In genomic region chr13:97226788-97227627, GRCh38 we compare ENCODE assay signal across 1 cellular context.
TF ChIP-seq lines count a peak whose summit lies in the region.

No MANE protein-coding gene starts in this region.

TF ChIP-seq in SK-N-SH, 30 proteins besides CTCF, POLR2A, EP300 and RAD21 (continued from another document):
- TF ChIP-seq SIN3A (IDR thresholded peaks at IDR 0.05; ENCODE audit: borderline replicate concordance, low read depth, low read length) (no peak), YY1 (IDR thresholded peaks at IDR 0.05; ENCODE audit: low read depth) (no peak), SMC3 (IDR thresholded peaks at IDR 0.05; ENCODE audit: low read depth, low read length) (no peak), ELF1 (IDR thresholded peaks at IDR 0.05) (no peak), JUND (IDR thresholded peaks at IDR 0.05) (no peak)
- TF ChIP-seq, protein P1, sequence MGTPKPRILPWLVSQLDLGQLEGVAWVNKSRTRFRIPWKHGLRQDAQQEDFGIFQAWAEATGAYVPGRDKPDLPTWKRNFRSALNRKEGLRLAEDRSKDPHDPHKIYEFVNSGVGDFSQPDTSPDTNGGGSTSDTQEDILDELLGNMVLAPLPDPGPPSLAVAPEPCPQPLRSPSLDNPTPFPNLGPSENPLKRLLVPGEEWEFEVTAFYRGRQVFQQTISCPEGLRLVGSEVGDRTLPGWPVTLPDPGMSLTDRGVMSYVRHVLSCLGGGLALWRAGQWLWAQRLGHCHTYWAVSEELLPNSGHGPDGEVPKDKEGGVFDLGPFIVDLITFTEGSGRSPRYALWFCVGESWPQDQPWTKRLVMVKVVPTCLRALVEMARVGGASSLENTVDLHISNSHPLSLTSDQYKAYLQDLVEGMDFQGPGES (IDR thresholded peaks at IDR 0.05; ENCODE audit: low read depth, low read length): no peak
